Comparison of ENCODE assay signal across 15 cellular contexts in the genomic region with DNA sequence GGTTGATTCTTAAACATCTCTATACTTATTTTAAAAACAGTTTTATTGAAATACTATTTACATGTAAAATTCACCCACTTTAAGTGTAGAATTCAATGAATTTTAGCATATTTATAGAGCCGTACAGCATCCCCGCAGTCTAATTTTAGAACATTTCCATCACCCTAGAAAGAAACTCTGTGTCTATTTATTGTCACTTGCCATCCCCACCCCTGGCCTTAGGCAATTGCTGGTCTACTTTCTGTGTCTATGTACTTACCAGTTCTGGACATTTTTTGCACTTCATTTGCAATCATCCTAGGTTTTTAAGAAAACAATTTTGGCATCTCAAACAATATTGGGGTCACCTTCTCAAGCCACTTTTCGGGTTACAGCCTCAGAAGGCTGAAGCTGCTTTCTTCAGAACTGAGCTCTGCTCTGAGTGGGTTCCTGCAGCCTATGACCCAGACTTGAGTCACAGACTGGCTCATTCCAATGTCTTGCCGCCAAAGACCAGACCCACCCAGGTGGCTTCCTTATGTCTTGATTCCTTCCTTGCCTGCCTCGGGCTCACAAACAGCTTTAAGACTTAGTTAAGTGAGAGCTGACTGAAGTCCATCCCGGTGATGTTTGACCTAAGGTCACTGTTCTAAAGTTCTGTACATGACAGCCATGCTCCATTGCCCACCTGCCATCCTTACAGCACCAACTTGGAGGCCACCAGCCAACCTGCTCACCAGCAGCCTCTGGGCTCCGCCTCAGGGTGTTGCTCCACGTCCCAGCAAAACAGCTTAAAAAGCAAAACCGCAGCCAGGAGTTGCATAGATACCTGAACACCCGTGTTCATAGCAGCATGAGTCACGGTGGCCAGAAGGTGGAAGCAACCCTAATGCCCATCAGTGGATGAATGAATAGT.
DNase-seq lines count a peak whose midpoint lies in the region; ATAC-seq, FAIRE-seq and TF ChIP-seq lines count a peak whose summit lies in the region.
"Had no signal": no experiment of that assay in that cellular context is flagged by ENCODE, and none has a peak within 500 bp of the region (broad histone marks: within the 10 kb centered on the region; RNA-seq: fewer than 3 reads in every experiment).

No MANE protein-coding gene starts in this region.

- H3K9me3 ChIP-seq in keratinocyte (ENCODE audit: control insufficient read depth, low read depth, low read length): no peaks in the 10 kb centered on the region
- H3K9me3 ChIP-seq: vagina had no signal

- H4K20me1 ChIP-seq in keratinocyte (ENCODE audit: control insufficient read depth, extremely low read depth, insufficient read depth, low read length): no peaks in the 10 kb centered on the region

- peak; percentile 85 for DNase-seq in ACHN
- peak; percentile 75 for DNase-seq in HPDE6-E6E7 (ENCODE audit: extremely low spot score)
- peak; percentile 93 for DNase-seq in keratinocyte (ENCODE audit: low read depth, low spot score)
- no peak for DNase-seq in GF-D8 (lab: John Stamatoyannopoulos, UW)
- DNase-seq in mesendoderm: no peak
- no peak for DNase-seq in activated naive CD8-positive, alpha-beta T cell treated with anti-CD3 and anti-CD28 coated beads, Interleukin-2, amount 50 U/mL, for 24 hours
- DNase-seq in erythroblast (lab: John Stamatoyannopoulos, UW): no peak
- DNase-seq: activated effector memory CD4-positive, alpha-beta T cell treated with Interleukin-2 at 50 U/mL for 16 hours; effector CD4-positive, alpha-beta T cell; immature natural killer cell; MV-4-11 had no signal

- no peak for ATAC-seq in activated T-helper 17 cell treated with anti-CD3 and anti-CD28 coated beads, Interleukin-2, amount 50 U/mL, for 72 hours (replicated peaks)
- no peak for ATAC-seq in activated naive CD8-positive, alpha-beta T cell treated with anti-CD3 and anti-CD28 coated beads, Interleukin-2, amount 50 U/mL, for 24 hours

- TF ChIP-seq CTCF in keratinocyte (optimal IDR thresholded peaks at IDR 0.05 in 1 of 3, IDR thresholded peaks at IDR 0.05 in 1 of 3, conservative IDR thresholded peaks at IDR 0.05 in 1 of 3; ENCODE audit: extremely low read depth in 1 of 3, insufficient read depth in 2 of 3, low read length in 3 of 3): peak in 1 of 3 experiments; percentile 5

- FAIRE-seq in keratinocyte (lab: Jason Lieb, UNC): peak; percentile 86

- no peak overlapping the region for H2BK120ac ChIP-seq in mesendoderm (ENCODE audit: low read depth, low read length)

- H4K5ac ChIP-seq in mesendoderm (ENCODE audit: low read length): no peak overlapping the region

- H3K27ac ChIP-seq in keratinocyte (ENCODE audit: control insufficient read depth, insufficient read depth, low read length): peak overlapping the region; percentile 89
- no peak overlapping the region for H3K27ac ChIP-seq in mesendoderm (ENCODE audit: low read depth, low read length)
- H3K27ac ChIP-seq: C4-2B, vagina had no signal

- H2AK5ac ChIP-seq in mesendoderm (ENCODE audit: low read length): no peak overlapping the region

- H3K4me3 Mint-ChIP-seq in activated T-helper 17 cell treated with anti-CD3 and anti-CD28 coated beads, Interleukin-2, amount 50 U/mL, for 72 hours: no peak overlapping the region
- no peak overlapping the region for H3K4me3 Mint-ChIP-seq in activated naive CD8-positive, alpha-beta T cell treated with anti-CD3 and anti-CD28 coated beads, Interleukin-2, amount 50 U/mL, for 24 hours
- H3K4me3 Mint-ChIP-seq: immature natural killer cell had no signal

- no peak overlapping the region for H3K18ac ChIP-seq in mesendoderm (ENCODE audit: low read length)

- H3K4me1 ChIP-seq in keratinocyte (ENCODE audit: control insufficient read depth, extremely low read depth, insufficient read depth, low read length) (peaks cover 58% of the 10 kb centered on the region), mesendoderm (ENCODE audit: control insufficient read depth, low read depth, low read length) (no peaks in the 10 kb centered on the region)

- no peak overlapping the region for H4K8ac ChIP-seq in mesendoderm (ENCODE audit: low read depth, low read length)

- H3K4me3 ChIP-seq in keratinocyte (ENCODE audit: control insufficient read depth in 2 of 3, extremely low read depth in 1 of 3, insufficient read depth in 2 of 3, low read depth in 1 of 3, low read length in 3 of 3) (peak overlapping the region; percentile 7 to 70 (median 65)), mesendoderm (ENCODE audit: low read length) (no peak overlapping the region)
- H3K4me3 ChIP-seq: vagina had no signal

- H3K27me3 Mint-ChIP-seq in activated T-helper 17 cell treated with anti-CD3 and anti-CD28 coated beads, Interleukin-2, amount 50 U/mL, for 72 hours: no peaks in the 10 kb centered on the region
- no peaks in the 10 kb centered on the region for H3K27me3 Mint-ChIP-seq in activated naive CD8-positive, alpha-beta T cell treated with anti-CD3 and anti-CD28 coated beads, Interleukin-2, amount 50 U/mL, for 24 hours
- H3K27me3 Mint-ChIP-seq: progenitor cell of endocrine pancreas had no signal

- H3K27me3 ChIP-seq in keratinocyte (ENCODE audit: control insufficient read depth, extremely low read depth, insufficient read depth, low read length): no peaks in the 10 kb centered on the region
- H3K27me3 ChIP-seq in mesendoderm (ENCODE audit: insufficient read depth, low read length, poor library complexity): no peaks in the 10 kb centered on the region
- H3K27me3 ChIP-seq: vagina had no signal

- H2BK15ac ChIP-seq in mesendoderm (replicated peaks; ENCODE audit: low read depth): no peak overlapping the region

- dilution Hi-C loops in keratinocyte (cut with MboI; ENCODE audit: extremely low pct_ligation_motif_present, low sequenced_read_pairs): no loop called here

- no CpG with 5 or more reads among the region's 11 CpGs for WGBS in mesendoderm (ENCODE audit: extremely low coverage, insufficient coverage, low lambda C conversion rate)

- TF ChIP-seq POLR2A in erythroblast (IDR thresholded peaks at IDR 0.05; ENCODE audit: low read length): no peak

- no peaks in the 10 kb centered on the region for H3K9me1 ChIP-seq in keratinocyte (ENCODE audit: control insufficient read depth, extremely low read depth, insufficient read depth, low read length)

- no peaks in the 10 kb centered on the region for H3K9me3 Mint-ChIP-seq in activated T-helper 17 cell treated with anti-CD3 and anti-CD28 coated beads, Interleukin-2, amount 50 U/mL, for 72 hours
- H3K9me3 Mint-ChIP-seq in activated naive CD8-positive, alpha-beta T cell treated with anti-CD3 and anti-CD28 coated beads, Interleukin-2, amount 50 U/mL, for 24 hours: no peaks in the 10 kb centered on the region
- H3K9me3 Mint-ChIP-seq: immature natural killer cell had no signal

- no peak overlapping the region for H2BK5ac ChIP-seq in mesendoderm (ENCODE audit: low read length)

- H3K4ac ChIP-seq in mesendoderm (ENCODE audit: low read depth, low read length): no peak overlapping the region

- H3K79me1 ChIP-seq in mesendoderm (ENCODE audit: low read length): no peaks in the 10 kb centered on the region

- no peak overlapping the region for H3K23ac ChIP-seq in mesendoderm (ENCODE audit: low read length)

- H3K4me2 ChIP-seq in keratinocyte (ENCODE audit: control insufficient read depth, extremely low read depth, insufficient read depth, low read depth, low read length): peak overlapping the region; percentile 92
- no peak overlapping the region for H3K4me2 ChIP-seq in mesendoderm (ENCODE audit: low read length)

- in situ Hi-C loops in ACHN (cut with HindIII; ENCODE audit: low pct_ligation_motif_present, low pct_unique_long_range_greater_than_20kb, low sequenced_read_pairs): no loop called here

- H3K4me1 Mint-ChIP-seq in activated T-helper 17 cell treated with anti-CD3 and anti-CD28 coated beads, Interleukin-2, amount 50 U/mL, for 72 hours: peaks cover 31% of the 10 kb centered on the region
- peaks cover 36% of the 10 kb centered on the region for H3K4me1 Mint-ChIP-seq in activated naive CD8-positive, alpha-beta T cell treated with anti-CD3 and anti-CD28 coated beads, Interleukin-2, amount 50 U/mL, for 24 hours

- H3K36me3 ChIP-seq in keratinocyte (ENCODE audit: control insufficient read depth in 2 of 2, extremely low read depth in 1 of 2, insufficient read depth in 2 of 2, low read length in 2 of 2) (no peaks in the 10 kb centered on the region), mesendoderm (ENCODE audit: control insufficient read depth, insufficient read depth, low read length) (no peaks in the 10 kb centered on the region)
- H3K36me3 ChIP-seq: vagina had no signal

- H3K56ac ChIP-seq in mesendoderm (ENCODE audit: low read length): no peak overlapping the region

- H2AFZ ChIP-seq in keratinocyte (ENCODE audit: control insufficient read depth, low read length): peak overlapping the region; percentile 56

- peak overlapping the region; percentile 63 for H3K9ac ChIP-seq in keratinocyte (ENCODE audit: control insufficient read depth, extremely low read depth, insufficient read depth, low read length)
- H3K9ac ChIP-seq in mesendoderm (ENCODE audit: low read length): no peak overlapping the region

- peaks cover 31% of the 10 kb centered on the region for H3K79me2 ChIP-seq in keratinocyte (ENCODE audit: control insufficient read depth, insufficient read depth, low read length)
- no peaks in the 10 kb centered on the region for H3K79me2 ChIP-seq in mesendoderm (ENCODE audit: control insufficient read depth, insufficient read depth, low read length)

- peak overlapping the region; percentile 69 for H3K27ac Mint-ChIP-seq in activated T-helper 17 cell treated with anti-CD3 and anti-CD28 coated beads, Interleukin-2, amount 50 U/mL, for 72 hours
- no peak overlapping the region for H3K27ac Mint-ChIP-seq in activated naive CD8-positive, alpha-beta T cell treated with anti-CD3 and anti-CD28 coated beads, Interleukin-2, amount 50 U/mL, for 24 hours
- H3K27ac Mint-ChIP-seq: immature natural killer cell, progenitor cell of endocrine pancreas had no signal

- no peaks in the 10 kb centered on the region for H3K36me3 Mint-ChIP-seq in activated T-helper 17 cell treated with anti-CD3 and anti-CD28 coated beads, Interleukin-2, amount 50 U/mL, for 72 hours (ENCODE audit: low read depth)
- peaks cover 2% of the 10 kb centered on the region for H3K36me3 Mint-ChIP-seq in activated naive CD8-positive, alpha-beta T cell treated with anti-CD3 and anti-CD28 coated beads, Interleukin-2, amount 50 U/mL, for 24 hours (ENCODE audit: low read depth)

Comparison
In these comparisons a context has a peak if more than half of its experiments do, and no peak if none do; other contexts are left out.
1. DNase-seq: peak in ACHN (single experiment), HPDE6-E6E7 (single experiment) and keratinocyte (single experiment); none in GF-D8 (single experiment), mesendoderm (single experiment), activated naive CD8-positive, alpha-beta T cell treated with anti-CD3 and anti-CD28 coated beads, Interleukin-2, amount 50 U/mL, for 24 hours (single experiment) and erythroblast (0 of 2).